17 cellular contexts compared by ENCODE assay signal in genomic region chr1:205454903-205455335, GRCh38.
DNase-seq lines count a peak whose midpoint lies in the region; ATAC-seq lines count a peak whose summit lies in the region.
"Had no signal": no experiment of that assay in that cellular context is flagged by ENCODE, and none has a peak within 500 bp of the region (broad histone marks: within the 10 kb centered on the region; RNA-seq: fewer than 3 reads in every experiment).

No MANE protein-coding gene starts in this region.

- H3K27ac Mint-ChIP-seq in central memory CD8-positive, alpha-beta T cell (ENCODE audit: low read depth): no peak overlapping the region
- H3K27ac Mint-ChIP-seq: stimulated activated memory B cell treated with anti-CD40 and anti-IgM and Interleukin-4, amounts not matched to agents 10 μg/mL and 1 μg/mL and 100 μg/mL, for 72 hours had no signal

- peak overlapping the region; percentile 74 for H3K4me3 Mint-ChIP-seq in central memory CD8-positive, alpha-beta T cell

- H3K27me3 Mint-ChIP-seq in central memory CD8-positive, alpha-beta T cell: peaks cover 86% of the 10 kb centered on the region

- no peaks in the 10 kb centered on the region for H3K9me3 Mint-ChIP-seq in central memory CD8-positive, alpha-beta T cell
- H3K9me3 Mint-ChIP-seq: stimulated activated memory B cell treated with anti-CD40 and anti-IgM and Interleukin-4, amounts not matched to agents 10 μg/mL and 1 μg/mL and 100 μg/mL, for 72 hours had no signal

- H3K4me1 Mint-ChIP-seq in central memory CD8-positive, alpha-beta T cell: peaks cover 16% of the 10 kb centered on the region

- peaks cover 4% of the 10 kb centered on the region for H3K36me3 Mint-ChIP-seq in central memory CD8-positive, alpha-beta T cell (ENCODE audit: insufficient read depth)
- H3K36me3 Mint-ChIP-seq: stimulated activated memory B cell treated with anti-CD40 and anti-IgM and Interleukin-4, amounts not matched to agents 10 μg/mL and 1 μg/mL and 100 μg/mL, for 72 hours had no signal

- DNase-seq in NCI-H82 (lab: John Stamatoyannopoulos, UW) (peak; percentile 36), NCI-H82 treated with DMSO at 0.1 percent for 48 hours (lab: John Stamatoyannopoulos, UW; ENCODE audit: unreplicated experiment) (no peak), iPS-NIHi7 (ENCODE audit: extremely low spot score) (peak; percentile 35), retina (peak; percentile 53), amygdala (lab: John Stamatoyannopoulos, UW) (no peak), HCEC 1CT (no peak)
- no peak for DNase-seq in central memory CD8-positive, alpha-beta T cell (ENCODE audit: low spot score in 2 of 2)
- DNase-seq: activated gamma-delta T cell treated with Interleukin-2 at 50 U/mL for 16 hours; BE2C; Calu3; GDM1; mammary epithelial cell; naive thymus-derived CD8-positive, alpha-beta T cell; NCI-H187; NCI-H345 had no signal

- no peak for ATAC-seq in central memory CD8-positive, alpha-beta T cell (replicated peaks; ENCODE audit: extremely low read depth, poor library complexity, severe bottlenecking)
- no peak for ATAC-seq in HG03439 (IDR thresholded peaks at IDR 0.05; ENCODE audit: unreplicated experiment)
- ATAC-seq: stimulated activated memory B cell treated with anti-CD40 and anti-IgM and Interleukin-4, amounts not matched to agents 10 μg/mL and 1 μg/mL and 100 μg/mL, for 72 hours had no signal

Comparison
In these comparisons a context has a peak if more than half of its experiments do, and no peak if none do; other contexts are left out.
1. DNase-seq: peak in NCI-H82 (single experiment), iPS-NIHi7 (single experiment) and retina (single experiment); none in NCI-H82 treated with DMSO at 0.1 percent for 48 hours (single experiment), central memory CD8-positive, alpha-beta T cell (0 of 2), amygdala (0 of 56) and HCEC 1CT (single experiment).